Comparison of ENCODE assay signal across 2 cellular contexts in the genomic region with DNA sequence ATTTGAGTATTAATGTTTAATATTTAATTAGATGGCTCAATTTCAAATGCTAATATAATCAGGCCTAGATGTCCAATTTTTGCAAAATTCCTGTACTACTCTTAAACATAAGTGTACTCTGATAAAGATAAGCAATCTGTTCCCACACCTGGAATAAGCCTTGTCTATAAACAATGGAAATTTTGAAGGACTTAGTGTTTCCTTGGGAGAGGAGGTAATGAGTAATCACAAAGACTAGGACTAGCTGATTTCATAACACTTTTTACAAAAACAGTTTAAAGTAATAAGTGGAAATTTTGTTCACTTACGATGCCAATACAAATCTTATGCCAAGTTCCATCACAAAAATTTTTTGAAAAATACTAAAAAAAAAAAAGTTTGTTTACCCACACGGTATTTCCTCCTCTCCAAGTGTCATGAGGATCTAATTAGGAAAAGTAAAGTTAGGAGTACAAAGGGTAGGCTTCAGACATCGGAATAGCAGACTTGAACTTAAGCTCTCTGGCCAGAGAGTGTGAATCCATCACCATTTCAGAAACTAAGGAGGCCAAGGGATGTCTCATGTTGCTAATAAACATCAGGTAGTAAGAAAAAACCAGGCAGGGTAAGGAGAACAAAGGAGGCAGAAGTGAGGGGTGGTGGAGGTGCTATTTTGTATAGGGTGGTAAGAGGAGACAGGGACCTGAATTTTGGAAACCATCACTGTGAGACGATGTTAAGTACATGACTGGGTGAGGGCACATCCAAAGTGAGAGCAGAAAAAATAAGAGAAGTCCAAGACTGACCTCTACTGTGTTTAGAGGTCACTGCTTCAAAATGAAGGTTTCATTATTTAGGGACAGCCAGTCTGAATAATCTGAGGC.
TF ChIP-seq lines count a peak whose summit lies in the region.

No MANE protein-coding gene starts in this region.

TF ChIP-seq in Ishikawa, 13 proteins besides CTCF, POLR2A, EP300 and RAD21 (continued from another document):
- no peak for TF ChIP-seq FOXM1 (IDR thresholded peaks at IDR 0.05; ENCODE audit: borderline replicate concordance, low read depth)

TF ChIP-seq in endothelial cell of umbilical vein, 7 proteins besides CTCF, POLR2A, EP300 and RAD21 (continued from another document):
- TF ChIP-seq EZH2 (IDR thresholded peaks at IDR 0.05; ENCODE audit: borderline replicate concordance, low read depth, low read length, severe bottlenecking): no peak
- TF ChIP-seq GATA2 (IDR thresholded peaks at IDR 0.05; ENCODE audit: insufficient read depth, insufficient read length, low read depth, low read length): no peak
